9 cellular contexts compared by ENCODE assay signal in genomic region chr11:86919557-86920210, GRCh38. TPM values are rescaled to one million over a fixed set of nuclear protein-coding genes. Genes with fewer than 3 reads are reported as not detected.
DNase-seq lines count a peak whose midpoint lies in the region; ATAC-seq and TF ChIP-seq lines count a peak whose summit lies in the region.
"Had no signal": no experiment of that assay in that cellular context is flagged by ENCODE, and none has a peak within 500 bp of the region (broad histone marks: within the 10 kb centered on the region; RNA-seq: fewer than 3 reads in every experiment).

No MANE protein-coding gene starts in this region.

- H3K9me3 ChIP-seq in esophagus muscularis mucosa: no peaks in the 10 kb centered on the region
- H3K9me3 ChIP-seq in naive thymus-derived CD4-positive, alpha-beta T cell (ENCODE audit: control insufficient read depth in 2 of 3, low read length in 3 of 3): no peaks in the 10 kb centered on the region

- no peaks in the 10 kb centered on the region for H3K27me3 ChIP-seq in HL-60 (ENCODE audit: insufficient read depth, poor library complexity, severe bottlenecking)
- no peaks in the 10 kb centered on the region for H3K27me3 ChIP-seq in esophagus muscularis mucosa
- no peaks in the 10 kb centered on the region for H3K27me3 ChIP-seq in naive thymus-derived CD4-positive, alpha-beta T cell (ENCODE audit: control insufficient read depth in 2 of 2, insufficient read depth in 2 of 2, low read length in 2 of 2)

- no peak overlapping the region for H3K27ac Mint-ChIP-seq in naive thymus-derived CD4-positive, alpha-beta T cell
- H3K27ac Mint-ChIP-seq: activated naive CD4-positive, alpha-beta T cell treated with anti-CD3 and anti-CD28 coated beads, Interleukin-2, amount 50 U/mL, for 24 hours had no signal

- intact Hi-C loops in esophagus muscularis mucosa (cut with DNase I): loop anchor here (2.0 kb wide), 1 partner anchor 49 kb away; no protein-coding TSS in a partner anchor
- intact Hi-C loops in naive thymus-derived CD4-positive, alpha-beta T cell (cut with micrococcal nuclease): loop anchor here (1.0 to 2.0 kb wide), 3 partner anchors 49 to 463 kb away; no protein-coding TSS in a partner anchor

- CTCF ChIA-PET in naive thymus-derived CD4-positive, alpha-beta T cell (lab: Charles Lee): no interaction called here

- 46% methylated on average over 5 of the region's 7 CpGs for WGBS in esophagus muscularis mucosa

- POLR2A ChIA-PET in naive thymus-derived CD4-positive, alpha-beta T cell (lab: Charles Lee): no interaction called here

- TF ChIP-seq EP300 in esophagus muscularis mucosa (IDR thresholded peaks at IDR 0.05): no peak

- peaks cover 0 to 6% (median 0%) of the 10 kb centered on the region in 4 donors for H3K36me3 ChIP-seq in esophagus muscularis mucosa
- no peaks in the 10 kb centered on the region for H3K36me3 ChIP-seq in naive thymus-derived CD4-positive, alpha-beta T cell (ENCODE audit: control insufficient read depth in 2 of 3, insufficient read depth in 3 of 3, low read length in 3 of 3)

- peak; percentile 31 for ATAC-seq in naive thymus-derived CD4-positive, alpha-beta T cell
- ATAC-seq in HG02840 (IDR thresholded peaks at IDR 0.05; ENCODE audit: low FRiP score, unreplicated experiment) (no peak), GM18907 (IDR thresholded peaks at IDR 0.05; ENCODE audit: unreplicated experiment) (no peak)

- H3K4me1 Mint-ChIP-seq in naive thymus-derived CD4-positive, alpha-beta T cell: peaks cover 0 to 7% (median 4%) of the 10 kb centered on the region in 7 donors

- H3K27me3 Mint-ChIP-seq in naive thymus-derived CD4-positive, alpha-beta T cell: peaks cover 0 to 12% (median 0%) of the 10 kb centered on the region in 5 donors
- H3K27me3 Mint-ChIP-seq: activated naive CD4-positive, alpha-beta T cell treated with anti-CD3 and anti-CD28 coated beads, Interleukin-2, amount 50 U/mL, for 24 hours had no signal

- DNase-seq in NCI-H524 (lab: John Stamatoyannopoulos, UW) (peak; percentile 41 to 60), NCI-H524 treated with DMSO at 0.1 percent for 48 hours (lab: John Stamatoyannopoulos, UW) (no peak), HL-60 (ENCODE audit: low read depth in 1 of 2, low spot score in 1 of 2) (peak in 1 of 2 experiments; percentile 9), SIG-M5 treated with dmso at 0.1 percent for 504 hours (lab: John Stamatoyannopoulos, UW; ENCODE audit: unreplicated experiment) (peak; percentile 8), esophagus muscularis mucosa (ENCODE audit: extremely low spot score) (no peak)
- peak in 5 of 9 donors; percentile 2 to 23 (median 13) for DNase-seq in naive thymus-derived CD4-positive, alpha-beta T cell

- TF ChIP-seq POLR2A in esophagus muscularis mucosa (IDR thresholded peaks at IDR 0.05; ENCODE audit: low read depth): no peak

- no peak overlapping the region for H3K4me3 ChIP-seq in HL-60 (replicated peaks; ENCODE audit: insufficient read depth, low read length)
- H3K4me3 ChIP-seq in esophagus muscularis mucosa: no peak overlapping the region
- no peak overlapping the region for H3K4me3 ChIP-seq in naive thymus-derived CD4-positive, alpha-beta T cell (ENCODE audit: low read length)

- TF ChIP-seq CTCF in HL-60 (IDR thresholded peaks at IDR 0.05; ENCODE audit: insufficient read depth, low read length): peak; percentile 19
- TF ChIP-seq CTCF in esophagus muscularis mucosa (IDR thresholded peaks at IDR 0.05): peak; percentile 58 to 67 (median 60)

- H3K4me3 Mint-ChIP-seq in naive thymus-derived CD4-positive, alpha-beta T cell: no peak overlapping the region
- H3K4me3 Mint-ChIP-seq: activated naive CD4-positive, alpha-beta T cell treated with anti-CD3 and anti-CD28 coated beads, Interleukin-2, amount 50 U/mL, for 24 hours had no signal

- H3K9me3 Mint-ChIP-seq in naive thymus-derived CD4-positive, alpha-beta T cell: no peaks in the 10 kb centered on the region
- H3K9me3 Mint-ChIP-seq: activated naive CD4-positive, alpha-beta T cell treated with anti-CD3 and anti-CD28 coated beads, Interleukin-2, amount 50 U/mL, for 24 hours had no signal

- H3K4me1 ChIP-seq in esophagus muscularis mucosa: peaks cover 19 to 36% (median 34%) of the 10 kb centered on the region in 4 donors
- peaks cover 0 to 4% of the 10 kb centered on the region in 2 donors for H3K4me1 ChIP-seq in naive thymus-derived CD4-positive, alpha-beta T cell (ENCODE audit: control insufficient read depth in 2 of 2, insufficient read depth in 2 of 2, low read length in 2 of 2)

- H3K27ac ChIP-seq in HL-60 (replicated peaks): no peak overlapping the region
- H3K27ac ChIP-seq in esophagus muscularis mucosa (replicated peaks in 1 of 4): peak overlapping the region in 3 of 4 donors; percentile 10 to 40 (median 31)
- no peak overlapping the region for H3K27ac ChIP-seq in naive thymus-derived CD4-positive, alpha-beta T cell (ENCODE audit: low read depth, low read length)

- H3K36me3 Mint-ChIP-seq in naive thymus-derived CD4-positive, alpha-beta T cell: no peaks in the 10 kb centered on the region
- H3K36me3 Mint-ChIP-seq: activated naive CD4-positive, alpha-beta T cell treated with anti-CD3 and anti-CD28 coated beads, Interleukin-2, amount 50 U/mL, for 24 hours had no signal

RNA-seq across cellular contexts. Expression of gene FZD4, which starts 35.5 kb away (rescaled TPM):
- total RNA-seq in esophagus muscularis mucosa: 10 to 100 TPM; 23.7 to 42.3 (median 31.8) TPM
- not detected for total RNA-seq in naive thymus-derived CD4-positive, alpha-beta T cell
- polyA plus RNA-seq in naive thymus-derived CD4-positive, alpha-beta T cell: not detected

Comparison
In these comparisons a context has a peak if more than half of its experiments do, and no peak if none do; other contexts are left out.
1. DNase-seq: peak in NCI-H524 (2 of 2), SIG-M5 treated with dmso at 0.1 percent for 504 hours (single experiment) and naive thymus-derived CD4-positive, alpha-beta T cell (5 of 9); none in NCI-H524 treated with DMSO at 0.1 percent for 48 hours (single experiment) and esophagus muscularis mucosa (single experiment).
2. H3K27ac ChIP-seq: peak in esophagus muscularis mucosa (3 of 4); none in HL-60 (single experiment) and naive thymus-derived CD4-positive, alpha-beta T cell (single experiment).
3. RNA of gene FZD4, which starts 35.5 kb away (total RNA-seq): 23.7 to 42.3 TPM in esophagus muscularis mucosa; not detected in naive thymus-derived CD4-positive, alpha-beta T cell; every median in the first group is over 10 times any median in the second.